ENCODE assay signal across 28 cellular contexts in genomic region chr14:86943391-86944365, GRCh38.
"Had no signal": no experiment of that assay in that cellular context is flagged by ENCODE, and none has a peak within 500 bp of the region (broad histone marks: within the 10 kb centered on the region; RNA-seq: fewer than 3 reads in every experiment).

No MANE protein-coding gene starts in this region.

- H3K27ac ChIP-seq: ascending aorta, brain microvascular endothelial cell, coronary artery, dorsolateral prefrontal cortex, gastrocnemius medialis, heart left ventricle, VCaP had no signal

- FAIRE-seq: bronchial epithelial cell had no signal

- DNase-seq: activated CD4-positive, alpha-beta memory T cell treated with anti-CD3 and anti-CD28 coated beads, Interleukin-2, amount 10 ng/mL, durations not matched to agents 7 days and 5 days; activated CD4-positive, alpha-beta T cell treated with anti-CD3 and anti-CD28 coated beads for 1 hour; activated CD4-positive, alpha-beta T cell treated with anti-CD3 and anti-CD28 coated beads for 4 hours; activated CD4-positive, alpha-beta T cell treated with anti-CD3 and anti-CD28 coated beads, Interleukin-2, amount 10 ng/mL, durations not matched to agents 7 days and 5 days; activated CD4-positive, alpha-beta T cell treated with anti-CD3 and anti-CD28 coated beads, Interleukin-2, amount 50 U/mL, for 4 hours; activated CD8-positive, alpha-beta memory T cell treated with anti-CD3 and anti-CD28 coated beads, Interleukin-2, amount 50 U/mL, for 48 hours; activated gamma-delta T cell; activated naive CD4-positive, alpha-beta T cell; activated naive CD4-positive, alpha-beta T cell treated with anti-CD3 and anti-CD28 coated beads, Interleukin-2, amount 10 ng/mL, durations not matched to agents 7 days and 5 days; activated naive CD8-positive, alpha-beta T cell treated with anti-CD3 and anti-CD28 coated beads, Interleukin-2, amount 10 ng/mL, durations not matched to agents 7 days and 5 days; activated T-cell treated with anti-CD3 and anti-CD28 coated beads for 4 hours; activated T-cell treated with anti-CD3 and anti-CD28 coated beads, Interleukin-2, amount 50 U/mL, for 24 hours; activated T-cell treated with anti-CD3 and anti-CD28 coated beads, Interleukin-2, amount 50 U/mL, for 72 hours; brain microvascular endothelial cell; dorsolateral prefrontal cortex; effector memory CD4-positive, alpha-beta T cell; endodermal cell; foreskin fibroblast; gastrocnemius medialis; glutamatergic neuron; heart left ventricle; T-helper 2 cell had no signal

- H3K36me3 ChIP-seq: ascending aorta, brain microvascular endothelial cell, gastrocnemius medialis, heart left ventricle had no signal

- H3K9me3 ChIP-seq: ascending aorta, gastrocnemius medialis, heart left ventricle had no signal

- H3K4me3 ChIP-seq: ascending aorta, coronary artery, dorsolateral prefrontal cortex, gastrocnemius medialis, heart left ventricle had no signal

- H3K27me3 ChIP-seq: ascending aorta, brain microvascular endothelial cell, dorsolateral prefrontal cortex, gastrocnemius medialis, heart left ventricle had no signal

- H3K4me1 ChIP-seq: ascending aorta, gastrocnemius medialis, heart left ventricle had no signal

- ATAC-seq: activated naive CD4-positive, alpha-beta T cell treated with anti-CD3 and anti-CD28 coated beads, Interleukin-2, amount 50 U/mL, for 72 hours; activated T-cell treated with anti-CD3 and anti-CD28 coated beads, Interleukin-2, amount 50 U/mL, for 72 hours; esophagus mucosa; gastrocnemius medialis; heart left ventricle had no signal
